8 cellular contexts compared by ENCODE assay signal in genomic region chrX:73944582-73944947, GRCh38.
DNase-seq lines count a peak whose midpoint lies in the region; ATAC-seq and TF ChIP-seq lines count a peak whose summit lies in the region.

No MANE protein-coding gene starts in this region.

- intact Hi-C loops in ascending aorta (cut with DNase I), result loop anchor here (5.0 kb wide), 1 partner anchor 92 kb away; the partner anchor contains the start of gene XIST
- intact Hi-C loops in left colon (cut with DNase I, micrococcal nuclease), result loop anchor here in 1 of 2 donors (10.0 kb wide), 1 partner anchor 90 kb away; the partner anchor contains the start of gene XIST
- intact Hi-C loops in transverse colon (cut with DNase I; ENCODE audit: low total_unique reads), result no loop called here

- no peak for TF ChIP-seq EP300 in transverse colon (IDR thresholded peaks at IDR 0.05; ENCODE audit: low read depth)

- H3K27ac ChIP-seq in ascending aorta, result peak overlapping the region; percentile 72 to 79
- peak overlapping the region; percentile 80 to 86 (median 85) for H3K27ac ChIP-seq in transverse colon

- 0 to 1% methylated on average over 3 to 8 of the region's 8 CpGs for WGBS in transverse colon (ENCODE audit: low coverage in 1 of 2), 2 donors

- no peak for TF ChIP-seq POLR2A in transverse colon (IDR thresholded peaks at IDR 0.05)

- peak; percentile 5 for ATAC-seq in HG03064 (IDR thresholded peaks at IDR 0.05; ENCODE audit: low read depth, unreplicated experiment)
- peak; percentile 40 for ATAC-seq in left colon
- ATAC-seq in HG03521 (IDR thresholded peaks at IDR 0.05; ENCODE audit: unreplicated experiment), result no peak
- no peak for ATAC-seq in HG03045 (IDR thresholded peaks at IDR 0.05; ENCODE audit: unreplicated experiment)
- no peak for ATAC-seq in GM18870 (IDR thresholded peaks at IDR 0.05; ENCODE audit: unreplicated experiment)

- DNase-seq in CD1c-positive myeloid dendritic cell (ENCODE audit: extremely low spot score), result peak; percentile 8
- DNase-seq in ascending aorta (ENCODE audit: low spot score in 2 of 2), result no peak
- DNase-seq in left colon, result no peak
- DNase-seq in transverse colon, result no peak

- H3K27me3 ChIP-seq in ascending aorta, result no peaks in the 10 kb centered on the region
- H3K27me3 ChIP-seq in transverse colon, result no peaks in the 10 kb centered on the region

- H3K4me3 ChIP-seq in ascending aorta, result peak overlapping the region; percentile 62 to 84
- H3K4me3 ChIP-seq in transverse colon, result peak overlapping the region; percentile 69 to 75 (median 71)

- H3K9me3 ChIP-seq in ascending aorta, result no peaks in the 10 kb centered on the region
- no peaks in the 10 kb centered on the region for H3K9me3 ChIP-seq in transverse colon

- peaks cover 0 to 3% of the 10 kb centered on the region in 2 donors for H3K4me1 ChIP-seq in ascending aorta
- H3K4me1 ChIP-seq in transverse colon, result peaks cover 0 to 6% (median 3%) of the 10 kb centered on the region in 4 donors

- H3K36me3 ChIP-seq in ascending aorta, result peaks cover 0 to 6% of the 10 kb centered on the region in 2 donors
- H3K36me3 ChIP-seq in transverse colon, result no peaks in the 10 kb centered on the region

- in situ Hi-C loops in transverse colon (cut with MboI; ENCODE audit: low pct_ligation_motif_present in 1 of 4, low pct_unique_long_range_greater_than_20kb in 1 of 4, low sequenced_read_pairs in 3 of 4), result no loop called here

- TF ChIP-seq CTCF in ascending aorta (IDR thresholded peaks at IDR 0.05) (no peak), transverse colon (IDR thresholded peaks at IDR 0.05) (no peak)

Comparison
In these comparisons a context has a peak if more than half of its experiments do, and no peak if none do; other contexts are left out.
1. ATAC-seq: peak in HG03064 (single experiment) and left colon (single experiment); none in HG03521 (single experiment), HG03045 (single experiment) and GM18870 (single experiment).